Comparison of ENCODE assay signal across 1 cellular context in the genomic region with DNA sequence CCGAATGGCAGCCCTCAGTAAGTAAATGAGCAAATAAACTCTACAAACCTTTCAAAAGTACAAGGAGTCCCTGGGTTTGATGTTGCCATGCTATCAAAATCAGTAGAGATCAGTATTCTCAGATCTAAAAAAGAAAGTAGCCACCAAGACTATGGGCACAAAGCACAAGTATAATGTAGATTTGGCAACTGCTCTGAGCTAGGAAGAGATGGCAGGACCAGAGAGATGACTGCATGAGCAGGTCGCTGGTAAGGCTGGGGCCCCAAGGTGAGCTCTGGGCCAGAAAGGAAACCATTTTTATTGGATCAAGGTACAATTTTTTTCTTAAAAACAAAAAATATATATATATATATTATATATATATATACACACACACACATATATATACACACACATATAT.
TF ChIP-seq lines count a peak whose summit lies in the region.

No MANE protein-coding gene starts in this region.

TF ChIP-seq in GM12878, 131 proteins besides CTCF, POLR2A, EP300 and RAD21:
- TF ChIP-seq WRNIP1 (IDR thresholded peaks at IDR 0.05; ENCODE audit: borderline replicate concordance, low read depth, low read length) (no peak), BHLHE40 (IDR thresholded peaks at IDR 0.05; ENCODE audit: borderline replicate concordance in 1 of 2, low read depth in 2 of 2, low read length in 1 of 2) (no peak), MYC (IDR thresholded peaks at IDR 0.05; ENCODE audit: insufficient read depth, insufficient read length, insufficient replicate concordance, low read length, severe bottlenecking) (no peak), SP1 (IDR thresholded peaks at IDR 0.05; ENCODE audit: low read depth, low read length) (no peak), GABPA (IDR thresholded peaks at IDR 0.05; ENCODE audit: low read depth) (no peak), POU2F2 (IDR thresholded peaks at IDR 0.05; ENCODE audit: borderline replicate concordance, low read depth, low read length) (no peak), LARP7 (IDR thresholded peaks at IDR 0.05) (no peak), JUND (IDR thresholded peaks at IDR 0.05; ENCODE audit: low read depth, low read length) (no peak), TARDBP (IDR thresholded peaks at IDR 0.05; ENCODE audit: borderline replicate concordance) (no peak)
- TF ChIP-seq, protein P1, sequence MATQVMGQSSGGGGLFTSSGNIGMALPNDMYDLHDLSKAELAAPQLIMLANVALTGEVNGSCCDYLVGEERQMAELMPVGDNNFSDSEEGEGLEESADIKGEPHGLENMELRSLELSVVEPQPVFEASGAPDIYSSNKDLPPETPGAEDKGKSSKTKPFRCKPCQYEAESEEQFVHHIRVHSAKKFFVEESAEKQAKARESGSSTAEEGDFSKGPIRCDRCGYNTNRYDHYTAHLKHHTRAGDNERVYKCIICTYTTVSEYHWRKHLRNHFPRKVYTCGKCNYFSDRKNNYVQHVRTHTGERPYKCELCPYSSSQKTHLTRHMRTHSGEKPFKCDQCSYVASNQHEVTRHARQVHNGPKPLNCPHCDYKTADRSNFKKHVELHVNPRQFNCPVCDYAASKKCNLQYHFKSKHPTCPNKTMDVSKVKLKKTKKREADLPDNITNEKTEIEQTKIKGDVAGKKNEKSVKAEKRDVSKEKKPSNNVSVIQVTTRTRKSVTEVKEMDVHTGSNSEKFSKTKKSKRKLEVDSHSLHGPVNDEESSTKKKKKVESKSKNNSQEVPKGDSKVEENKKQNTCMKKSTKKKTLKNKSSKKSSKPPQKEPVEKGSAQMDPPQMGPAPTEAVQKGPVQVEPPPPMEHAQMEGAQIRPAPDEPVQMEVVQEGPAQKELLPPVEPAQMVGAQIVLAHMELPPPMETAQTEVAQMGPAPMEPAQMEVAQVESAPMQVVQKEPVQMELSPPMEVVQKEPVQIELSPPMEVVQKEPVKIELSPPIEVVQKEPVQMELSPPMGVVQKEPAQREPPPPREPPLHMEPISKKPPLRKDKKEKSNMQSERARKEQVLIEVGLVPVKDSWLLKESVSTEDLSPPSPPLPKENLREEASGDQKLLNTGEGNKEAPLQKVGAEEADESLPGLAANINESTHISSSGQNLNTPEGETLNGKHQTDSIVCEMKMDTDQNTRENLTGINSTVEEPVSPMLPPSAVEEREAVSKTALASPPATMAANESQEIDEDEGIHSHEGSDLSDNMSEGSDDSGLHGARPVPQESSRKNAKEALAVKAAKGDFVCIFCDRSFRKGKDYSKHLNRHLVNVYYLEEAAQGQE (IDR thresholded peaks at IDR 0.05; ENCODE audit: low read depth, low read length), result no peak
- TF ChIP-seq, protein P2, sequence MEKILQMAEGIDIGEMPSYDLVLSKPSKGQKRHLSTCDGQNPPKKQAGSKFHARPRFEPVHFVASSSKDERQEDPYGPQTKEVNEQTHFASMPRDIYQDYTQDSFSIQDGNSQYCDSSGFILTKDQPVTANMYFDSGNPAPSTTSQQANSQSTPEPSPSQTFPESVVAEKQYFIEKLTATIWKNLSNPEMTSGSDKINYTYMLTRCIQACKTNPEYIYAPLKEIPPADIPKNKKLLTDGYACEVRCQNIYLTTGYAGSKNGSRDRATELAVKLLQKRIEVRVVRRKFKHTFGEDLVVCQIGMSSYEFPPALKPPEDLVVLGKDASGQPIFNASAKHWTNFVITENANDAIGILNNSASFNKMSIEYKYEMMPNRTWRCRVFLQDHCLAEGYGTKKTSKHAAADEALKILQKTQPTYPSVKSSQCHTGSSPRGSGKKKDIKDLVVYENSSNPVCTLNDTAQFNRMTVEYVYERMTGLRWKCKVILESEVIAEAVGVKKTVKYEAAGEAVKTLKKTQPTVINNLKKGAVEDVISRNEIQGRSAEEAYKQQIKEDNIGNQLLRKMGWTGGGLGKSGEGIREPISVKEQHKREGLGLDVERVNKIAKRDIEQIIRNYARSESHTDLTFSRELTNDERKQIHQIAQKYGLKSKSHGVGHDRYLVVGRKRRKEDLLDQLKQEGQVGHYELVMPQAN (conservative IDR thresholded peaks at IDR 0.05), result no peak
- TF ChIP-seq, protein P3, sequence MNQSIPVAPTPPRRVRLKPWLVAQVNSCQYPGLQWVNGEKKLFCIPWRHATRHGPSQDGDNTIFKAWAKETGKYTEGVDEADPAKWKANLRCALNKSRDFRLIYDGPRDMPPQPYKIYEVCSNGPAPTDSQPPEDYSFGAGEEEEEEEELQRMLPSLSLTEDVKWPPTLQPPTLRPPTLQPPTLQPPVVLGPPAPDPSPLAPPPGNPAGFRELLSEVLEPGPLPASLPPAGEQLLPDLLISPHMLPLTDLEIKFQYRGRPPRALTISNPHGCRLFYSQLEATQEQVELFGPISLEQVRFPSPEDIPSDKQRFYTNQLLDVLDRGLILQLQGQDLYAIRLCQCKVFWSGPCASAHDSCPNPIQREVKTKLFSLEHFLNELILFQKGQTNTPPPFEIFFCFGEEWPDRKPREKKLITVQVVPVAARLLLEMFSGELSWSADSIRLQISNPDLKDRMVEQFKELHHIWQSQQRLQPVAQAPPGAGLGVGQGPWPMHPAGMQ (IDR thresholded peaks at IDR 0.05; ENCODE audit: borderline replicate concordance), result no peak
- TF ChIP-seq, protein P4, sequence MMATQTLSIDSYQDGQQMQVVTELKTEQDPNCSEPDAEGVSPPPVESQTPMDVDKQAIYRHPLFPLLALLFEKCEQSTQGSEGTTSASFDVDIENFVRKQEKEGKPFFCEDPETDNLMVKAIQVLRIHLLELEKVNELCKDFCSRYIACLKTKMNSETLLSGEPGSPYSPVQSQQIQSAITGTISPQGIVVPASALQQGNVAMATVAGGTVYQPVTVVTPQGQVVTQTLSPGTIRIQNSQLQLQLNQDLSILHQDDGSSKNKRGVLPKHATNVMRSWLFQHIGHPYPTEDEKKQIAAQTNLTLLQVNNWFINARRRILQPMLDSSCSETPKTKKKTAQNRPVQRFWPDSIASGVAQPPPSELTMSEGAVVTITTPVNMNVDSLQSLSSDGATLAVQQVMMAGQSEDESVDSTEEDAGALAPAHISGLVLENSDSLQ (IDR thresholded peaks at IDR 0.05), result no peak
- TF ChIP-seq, protein P5, sequence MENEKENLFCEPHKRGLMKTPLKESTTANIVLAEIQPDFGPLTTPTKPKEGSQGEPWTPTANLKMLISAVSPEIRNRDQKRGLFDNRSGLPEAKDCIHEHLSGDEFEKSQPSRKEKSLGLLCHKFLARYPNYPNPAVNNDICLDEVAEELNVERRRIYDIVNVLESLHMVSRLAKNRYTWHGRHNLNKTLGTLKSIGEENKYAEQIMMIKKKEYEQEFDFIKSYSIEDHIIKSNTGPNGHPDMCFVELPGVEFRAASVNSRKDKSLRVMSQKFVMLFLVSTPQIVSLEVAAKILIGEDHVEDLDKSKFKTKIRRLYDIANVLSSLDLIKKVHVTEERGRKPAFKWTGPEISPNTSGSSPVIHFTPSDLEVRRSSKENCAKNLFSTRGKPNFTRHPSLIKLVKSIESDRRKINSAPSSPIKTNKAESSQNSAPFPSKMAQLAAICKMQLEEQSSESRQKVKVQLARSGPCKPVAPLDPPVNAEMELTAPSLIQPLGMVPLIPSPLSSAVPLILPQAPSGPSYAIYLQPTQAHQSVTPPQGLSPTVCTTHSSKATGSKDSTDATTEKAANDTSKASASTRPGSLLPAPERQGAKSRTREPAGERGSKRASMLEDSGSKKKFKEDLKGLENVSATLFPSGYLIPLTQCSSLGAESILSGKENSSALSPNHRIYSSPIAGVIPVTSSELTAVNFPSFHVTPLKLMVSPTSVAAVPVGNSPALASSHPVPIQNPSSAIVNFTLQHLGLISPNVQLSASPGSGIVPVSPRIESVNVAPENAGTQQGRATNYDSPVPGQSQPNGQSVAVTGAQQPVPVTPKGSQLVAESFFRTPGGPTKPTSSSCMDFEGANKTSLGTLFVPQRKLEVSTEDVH (IDR thresholded peaks at IDR 0.05; ENCODE audit: low read depth, partially characterized antibody), result no peak
- TF ChIP-seq, protein P6, sequence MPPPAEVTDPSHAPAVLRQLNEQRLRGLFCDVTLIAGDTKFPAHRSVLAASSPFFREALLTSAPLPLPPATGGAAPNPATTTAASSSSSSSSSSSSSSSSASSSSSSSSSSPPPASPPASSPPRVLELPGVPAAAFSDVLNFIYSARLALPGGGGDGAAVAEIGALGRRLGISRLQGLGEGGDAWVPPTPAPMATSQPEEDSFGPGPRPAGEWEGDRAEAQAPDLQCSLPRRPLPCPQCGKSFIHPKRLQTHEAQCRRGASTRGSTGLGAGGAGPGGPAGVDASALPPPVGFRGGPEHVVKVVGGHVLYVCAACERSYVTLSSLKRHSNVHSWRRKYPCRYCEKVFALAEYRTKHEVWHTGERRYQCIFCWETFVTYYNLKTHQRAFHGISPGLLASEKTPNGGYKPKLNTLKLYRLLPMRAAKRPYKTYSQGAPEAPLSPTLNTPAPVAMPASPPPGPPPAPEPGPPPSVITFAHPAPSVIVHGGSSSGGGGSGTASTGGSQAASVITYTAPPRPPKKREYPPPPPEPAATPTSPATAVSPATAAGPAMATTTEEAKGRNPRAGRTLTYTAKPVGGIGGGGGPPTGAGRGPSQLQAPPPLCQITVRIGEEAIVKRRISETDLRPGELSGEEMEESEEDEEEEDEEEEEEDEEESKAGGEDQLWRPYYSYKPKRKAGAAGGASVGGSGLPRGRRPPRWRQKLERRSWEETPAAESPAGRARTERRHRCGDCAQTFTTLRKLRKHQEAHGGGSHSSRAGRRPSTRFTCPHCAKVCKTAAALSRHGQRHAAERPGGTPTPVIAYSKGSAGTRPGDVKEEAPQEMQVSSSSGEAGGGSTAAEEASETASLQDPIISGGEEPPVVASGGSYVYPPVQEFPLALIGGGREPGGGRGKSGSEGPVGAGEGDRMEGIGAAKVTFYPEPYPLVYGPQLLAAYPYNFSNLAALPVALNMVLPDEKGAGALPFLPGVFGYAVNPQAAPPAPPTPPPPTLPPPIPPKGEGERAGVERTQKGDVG (CRISPR knock-in tag; IDR thresholded peaks at IDR 0.05), result no peak
